Comparison of ENCODE assay signal across 8 cellular contexts in genomic region chr1:26035203-26035958, GRCh38. TPM values are rescaled to one million over a fixed set of nuclear protein-coding genes. Genes with fewer than 3 reads are reported as not detected.
DNase-seq lines count a peak whose midpoint lies in the region; ATAC-seq and TF ChIP-seq lines count a peak whose summit lies in the region.

No MANE protein-coding gene starts in this region.

- DNase-seq in DMS53 (lab: John Stamatoyannopoulos, UW): peak; percentile 96
- peak; percentile 90 to 92 for DNase-seq in Kasumi-1 (lab: John Stamatoyannopoulos, UW)
- DNase-seq in RPMI8226: peak; percentile 96
- DNase-seq in activated T-helper 2 cell treated with anti-CD3 and anti-CD28 coated beads, Interferon-gamma antibody, Interleukin-2, Interleukin-4, amounts not matched to agents 10 μg/mL and 5 μg/mL and 100 μg/mL, durations not matched to agents 14 hours and 24 hours and 36 hours (ENCODE audit: low spot score): peak; percentile 91
- peak; percentile 79 for DNase-seq in fibroblast of peridontal ligament (ENCODE audit: extremely low read depth)
- peak; percentile 89 for DNase-seq in natural killer cell
- peak; percentile 83 for DNase-seq in stimulated activated naive B cell treated with anti-CD40 and anti-IgM and Interleukin-4, amounts not matched to agents 10 μg/mL and 1 μg/mL and 100 μg/mL, for 72 hours

- peaks cover 28% of the 10 kb centered on the region for H3K27me3 Mint-ChIP-seq in activated T-helper 2 cell treated with anti-CD3 and anti-CD28 coated beads, Interferon-gamma antibody, Interleukin-2, Interleukin-4, amounts not matched to agents 10 μg/mL and 5 μg/mL and 100 μg/mL, durations not matched to agents 14 hours and 24 hours and 36 hours (ENCODE audit: low read depth)
- H3K27me3 Mint-ChIP-seq in natural killer cell (ENCODE audit: low read depth in 2 of 2): peaks cover 0 to 11% of the 10 kb centered on the region in 2 donors
- peaks cover 33 to 43% of the 10 kb centered on the region in 2 donors for H3K27me3 Mint-ChIP-seq in stimulated activated naive B cell treated with anti-CD40 and anti-IgM and Interleukin-4, amounts not matched to agents 10 μg/mL and 1 μg/mL and 100 μg/mL, for 72 hours

- H3K4me3 Mint-ChIP-seq in activated T-helper 2 cell treated with anti-CD3 and anti-CD28 coated beads, Interferon-gamma antibody, Interleukin-2, Interleukin-4, amounts not matched to agents 10 μg/mL and 5 μg/mL and 100 μg/mL, durations not matched to agents 14 hours and 24 hours and 36 hours (ENCODE audit: low read depth): peak overlapping the region; percentile 94
- H3K4me3 Mint-ChIP-seq in natural killer cell: peak overlapping the region; percentile 97
- H3K4me3 Mint-ChIP-seq in stimulated activated naive B cell treated with anti-CD40 and anti-IgM and Interleukin-4, amounts not matched to agents 10 μg/mL and 1 μg/mL and 100 μg/mL, for 72 hours: peak overlapping the region; percentile 83 to 91

- no peaks in the 10 kb centered on the region for H3K9me3 Mint-ChIP-seq in activated T-helper 2 cell treated with anti-CD3 and anti-CD28 coated beads, Interferon-gamma antibody, Interleukin-2, Interleukin-4, amounts not matched to agents 10 μg/mL and 5 μg/mL and 100 μg/mL, durations not matched to agents 14 hours and 24 hours and 36 hours
- H3K9me3 Mint-ChIP-seq in natural killer cell: no peaks in the 10 kb centered on the region
- no peaks in the 10 kb centered on the region for H3K9me3 Mint-ChIP-seq in stimulated activated naive B cell treated with anti-CD40 and anti-IgM and Interleukin-4, amounts not matched to agents 10 μg/mL and 1 μg/mL and 100 μg/mL, for 72 hours

- H3K36me3 Mint-ChIP-seq in activated T-helper 2 cell treated with anti-CD3 and anti-CD28 coated beads, Interferon-gamma antibody, Interleukin-2, Interleukin-4, amounts not matched to agents 10 μg/mL and 5 μg/mL and 100 μg/mL, durations not matched to agents 14 hours and 24 hours and 36 hours (ENCODE audit: low read depth): no peaks in the 10 kb centered on the region
- H3K36me3 Mint-ChIP-seq in natural killer cell: no peaks in the 10 kb centered on the region
- no peaks in the 10 kb centered on the region for H3K36me3 Mint-ChIP-seq in stimulated activated naive B cell treated with anti-CD40 and anti-IgM and Interleukin-4, amounts not matched to agents 10 μg/mL and 1 μg/mL and 100 μg/mL, for 72 hours

- peak overlapping the region; percentile 60 for H3K27ac Mint-ChIP-seq in activated T-helper 2 cell treated with anti-CD3 and anti-CD28 coated beads, Interferon-gamma antibody, Interleukin-2, Interleukin-4, amounts not matched to agents 10 μg/mL and 5 μg/mL and 100 μg/mL, durations not matched to agents 14 hours and 24 hours and 36 hours
- H3K27ac Mint-ChIP-seq in natural killer cell: peak overlapping the region; percentile 72 to 89
- H3K27ac Mint-ChIP-seq in stimulated activated naive B cell treated with anti-CD40 and anti-IgM and Interleukin-4, amounts not matched to agents 10 μg/mL and 1 μg/mL and 100 μg/mL, for 72 hours: peak overlapping the region; percentile 85

- TF ChIP-seq CTCF in natural killer cell (IDR thresholded peaks at IDR 0.05): no peak

- peaks cover 10% of the 10 kb centered on the region for H3K4me1 Mint-ChIP-seq in activated T-helper 2 cell treated with anti-CD3 and anti-CD28 coated beads, Interferon-gamma antibody, Interleukin-2, Interleukin-4, amounts not matched to agents 10 μg/mL and 5 μg/mL and 100 μg/mL, durations not matched to agents 14 hours and 24 hours and 36 hours (ENCODE audit: low read depth)
- H3K4me1 Mint-ChIP-seq in natural killer cell: peaks cover 9 to 20% of the 10 kb centered on the region in 2 donors
- H3K4me1 Mint-ChIP-seq in stimulated activated naive B cell treated with anti-CD40 and anti-IgM and Interleukin-4, amounts not matched to agents 10 μg/mL and 1 μg/mL and 100 μg/mL, for 72 hours: peaks cover 18 to 24% of the 10 kb centered on the region in 2 donors

- ATAC-seq in GM21825 (IDR thresholded peaks at IDR 0.05; ENCODE audit: unreplicated experiment) (peak; percentile 84), natural killer cell (peak; percentile 93 to 96 (median 95))
- ATAC-seq in stimulated activated naive B cell treated with anti-CD40 and anti-IgM and Interleukin-4, amounts not matched to agents 10 μg/mL and 1 μg/mL and 100 μg/mL, for 72 hours (replicated peaks): peak; percentile 93 to 96

- intact Hi-C loops in activated T-helper 2 cell treated with anti-CD3 and anti-CD28 coated beads, Interferon-gamma antibody, Interleukin-2, Interleukin-4, amounts not matched to agents 10 μg/mL and 5 μg/mL and 100 μg/mL, durations not matched to agents 14 hours and 24 hours and 36 hours (cut with micrococcal nuclease): loop anchor here (2.0 to 5.0 kb wide), 3 partner anchors 69 to 202 kb away; no protein-coding TSS in a partner anchor
- intact Hi-C loops in natural killer cell (cut with micrococcal nuclease): loop anchor here (5.0 kb wide), 1 partner anchor 112 kb away; no protein-coding TSS in a partner anchor

RNA-seq across cellular contexts. Expression of gene SLC30A2, which starts 10.5 kb away (rescaled TPM):
- total RNA-seq in activated T-helper 2 cell treated with anti-CD3 and anti-CD28 coated beads, Interferon-gamma antibody, Interleukin-2, Interleukin-4, amounts not matched to agents 10 μg/mL and 5 μg/mL and 100 μg/mL, durations not matched to agents 14 hours and 24 hours and 36 hours: not detected in 2 replicates
- not detected for total RNA-seq in natural killer cell

RNA-seq across cellular contexts. Expression of gene EXTL1, which starts 13.8 kb away (rescaled TPM):
- not detected in 2 replicates for total RNA-seq in activated T-helper 2 cell treated with anti-CD3 and anti-CD28 coated beads, Interferon-gamma antibody, Interleukin-2, Interleukin-4, amounts not matched to agents 10 μg/mL and 5 μg/mL and 100 μg/mL, durations not matched to agents 14 hours and 24 hours and 36 hours
- total RNA-seq in natural killer cell: not detected

RNA-seq across cellular contexts. Expression of gene TRIM63, which starts 32.0 kb away (rescaled TPM):
- not detected in 2 replicates for total RNA-seq in activated T-helper 2 cell treated with anti-CD3 and anti-CD28 coated beads, Interferon-gamma antibody, Interleukin-2, Interleukin-4, amounts not matched to agents 10 μg/mL and 5 μg/mL and 100 μg/mL, durations not matched to agents 14 hours and 24 hours and 36 hours
- total RNA-seq in natural killer cell: not detected

RNA-seq across cellular contexts. Expression of gene PAFAH2, which starts 37.5 kb away (rescaled TPM):
- 7.3 and 7.7 TPM in 2 replicates for total RNA-seq in activated T-helper 2 cell treated with anti-CD3 and anti-CD28 coated beads, Interferon-gamma antibody, Interleukin-2, Interleukin-4, amounts not matched to agents 10 μg/mL and 5 μg/mL and 100 μg/mL, durations not matched to agents 14 hours and 24 hours and 36 hours
- 10 to 100 TPM; 39.0 to 95.1 (median 68.6) TPM for total RNA-seq in natural killer cell

Comparison
In these comparisons a context has a peak if more than half of its experiments do, and no peak if none do; other contexts are left out.
1. Peak in every context shown above with its lines: DNase-seq and ATAC-seq.